Comparison of ENCODE assay signal across 8 cellular contexts in the genomic region with DNA sequence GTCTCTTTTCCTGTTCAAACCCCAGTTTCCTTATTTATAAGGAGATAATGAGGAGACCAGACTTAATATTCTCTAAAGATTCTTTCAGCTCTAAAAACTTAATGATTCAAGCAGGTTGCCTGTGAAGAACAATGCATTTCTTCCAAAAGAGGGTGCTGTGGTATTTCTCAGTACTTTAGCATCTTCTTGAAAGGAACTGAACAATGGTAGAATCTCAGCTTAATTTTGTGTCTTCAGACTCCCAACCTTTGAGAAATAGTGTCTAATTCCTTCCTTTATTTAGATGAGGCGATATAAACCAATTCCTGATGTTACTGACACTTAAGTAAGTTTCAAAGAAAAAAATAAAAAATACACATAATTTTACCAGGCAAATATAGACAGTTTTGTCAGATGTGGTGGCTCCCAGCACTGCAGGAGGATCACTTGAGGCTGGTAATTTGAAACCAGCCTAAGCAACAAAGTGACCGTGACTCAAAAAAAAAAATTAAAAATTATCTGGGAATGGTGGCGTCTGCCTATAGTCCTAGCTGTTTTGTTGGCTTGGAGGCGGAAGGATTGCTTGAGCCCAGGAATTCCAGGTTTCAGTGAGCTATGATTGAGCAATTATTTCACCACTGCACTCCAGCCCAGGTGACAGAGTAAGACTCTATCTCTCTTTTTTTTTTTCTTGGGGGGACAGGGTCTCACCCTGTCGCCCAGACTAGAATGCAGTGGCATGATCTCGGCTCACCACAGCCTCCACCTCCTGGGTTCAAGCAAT.
A peak's percentile ranks its signal among the peaks of the same experiment; 100 is the strongest.
DNase-seq lines count a peak whose midpoint lies in the region; ATAC-seq, FAIRE-seq and TF ChIP-seq lines count a peak whose summit lies in the region.

No MANE protein-coding gene starts in this region.

- H3K27me3 ChIP-seq in Caco-2 (replicated peaks; ENCODE audit: control insufficient read depth, insufficient read depth, low read length): no peaks in the 10 kb centered on the region
- no peaks in the 10 kb centered on the region for H3K27me3 ChIP-seq in GM12878 (replicated peaks in 1 of 2; ENCODE audit: control insufficient read depth in 2 of 2, insufficient read depth in 2 of 2, low read length in 1 of 2)
- H3K27me3 ChIP-seq in HepG2 (ENCODE audit: control insufficient read depth in 1 of 2, insufficient read depth in 2 of 2, low read length in 2 of 2): no peaks in the 10 kb centered on the region

- in situ Hi-C loops in GM12878 (cut with MboI): no loop called here
- in situ Hi-C loops in HepG2 (cut with HindIII; ENCODE audit: extremely low pct_ligation_motif_present, low pct_unique_long_range_greater_than_20kb): no loop called here

- no peak for TF ChIP-seq EP300 in GM12878 (IDR thresholded peaks at IDR 0.05; ENCODE audit: borderline replicate concordance in 1 of 2, control insufficient read depth in 1 of 2, low read depth in 2 of 2, low read length in 2 of 2)
- no peak for TF ChIP-seq EP300 in HepG2 (IDR thresholded peaks at IDR 0.05; ENCODE audit: low read depth in 2 of 2, low read length in 2 of 2)
- no peak for TF ChIP-seq EP300 in HepG2 (CRISPR knock-in tag; IDR thresholded peaks at IDR 0.05; ENCODE audit: borderline replicate concordance)

- H3K27me3 Mint-ChIP-seq in Caco-2 (ENCODE audit: insufficient read depth, unreplicated experiment): no peaks in the 10 kb centered on the region

- peak; percentile 69 for TF ChIP-seq RAD21 in GM12878 (IDR thresholded peaks at IDR 0.05; ENCODE audit: insufficient read depth, low read depth, low read length)
- TF ChIP-seq RAD21 in HepG2 (CRISPR knock-in tag; IDR thresholded peaks at IDR 0.05): peak; percentile 46; the same call in 1 of the 2 replicates

- WGBS in GM12878 (ENCODE audit: insufficient coverage, insufficient replicate concordance, low lambda C conversion rate, missing lambda C conversion rate): 96% methylated on average over 6 of the region's 6 CpGs
- WGBS in HepG2 (ENCODE audit: low lambda C conversion rate): 94% methylated on average over 6 of the region's 6 CpGs

- H3K4me1 ChIP-seq in Caco-2: peaks cover 10% of the 10 kb centered on the region
- H3K4me1 ChIP-seq in GM12878 (ENCODE audit: control insufficient read depth, insufficient read depth, low read length): no peaks in the 10 kb centered on the region
- peaks cover 25% of the 10 kb centered on the region for H3K4me1 ChIP-seq in HepG2 (ENCODE audit: insufficient read depth, low read length)

- BruUV-seq in Caco-2 (replicated peaks; lab: Mats Ljungman, UMichigan): no TSS peak
- BruUV-seq in GM12878 (replicated peaks; lab: Mats Ljungman, UMichigan): no TSS peak
- no TSS peak for BruUV-seq in HepG2 (replicated peaks; lab: Mats Ljungman, UMichigan)

- no peak overlapping the region for H3K4me3 Mint-ChIP-seq in Caco-2 (ENCODE audit: unreplicated experiment)

- H3K9me3 Mint-ChIP-seq in Caco-2 (ENCODE audit: unreplicated experiment): no peaks in the 10 kb centered on the region

- H3K36me3 ChIP-seq in Caco-2 (ENCODE audit: control insufficient read depth, insufficient read depth, low read length): no peaks in the 10 kb centered on the region
- H3K36me3 ChIP-seq in GM12878 (ENCODE audit: control insufficient read depth in 2 of 2, insufficient read depth in 2 of 2, low read length in 1 of 2): peaks cover 0 to 3% of the 10 kb centered on the region in 2 experiments; a peak in 1 of 4 replicates
- peaks cover 2 to 10% of the 10 kb centered on the region in 2 experiments; a peak in 2 of 5 replicates for H3K36me3 ChIP-seq in HepG2 (replicated peaks in 1 of 2; ENCODE audit: control insufficient read depth in 1 of 2, insufficient read depth in 2 of 2, low read length in 2 of 2)

- FAIRE-seq in GM12878 (lab: Jason Lieb, UNC) (peak; percentile 35), HepG2 (lab: Jason Lieb, UNC) (no peak)

- DNase-seq in Caco-2: peak in 1 of 2 experiments; percentile 36
- DNase-seq in HuH-7.5 (ENCODE audit: low spot score): peak; percentile 6
- no peak for DNase-seq in GM12878 (ENCODE audit: low read depth, low spot score)
- peak; percentile 57 for DNase-seq in HepG2 (ENCODE audit: low spot score)
- no peak for DNase-seq in foreskin melanocyte
- DNase-seq in GF-D8 (lab: John Stamatoyannopoulos, UW): no peak

- no peak overlapping the region for H3K9ac ChIP-seq in GM12878 (ENCODE audit: control insufficient read depth, insufficient read depth, low read length)
- H3K9ac ChIP-seq in HepG2 (ENCODE audit: insufficient read depth, low read depth, low read length): no peak overlapping the region

- no peaks in the 10 kb centered on the region for H3K36me3 Mint-ChIP-seq in Caco-2 (ENCODE audit: insufficient read depth, unreplicated experiment)

- peaks cover 8% of the 10 kb centered on the region for H3K4me1 Mint-ChIP-seq in Caco-2 (ENCODE audit: low read depth, unreplicated experiment)

- no peaks in the 10 kb centered on the region for H4K20me1 ChIP-seq in GM12878 (ENCODE audit: control insufficient read depth, insufficient read depth)
- H4K20me1 ChIP-seq in HepG2 (ENCODE audit: insufficient read depth, low read length): no peaks in the 10 kb centered on the region

- peak; percentile 63 for ATAC-seq in GM12878
- no peak; the same call in 2 of the 3 replicates for ATAC-seq in HepG2
- ATAC-seq in HG03025 (IDR thresholded peaks at IDR 0.05; ENCODE audit: low FRiP score, unreplicated experiment): no peak
- ATAC-seq in HG02970 (IDR thresholded peaks at IDR 0.05; ENCODE audit: low FRiP score, unreplicated experiment): no peak

- H3K4me2 ChIP-seq in GM12878 (ENCODE audit: control insufficient read depth, insufficient read depth) (no peak overlapping the region), HepG2 (ENCODE audit: low read depth, low read length) (no peak overlapping the region)

- SMC1A ChIA-PET in GM12878 (lab: Charles Lee; ENCODE audit: uncharacterized antibody, unreplicated experiment): interaction anchor here (0.6 to 2.1 kb wide), 26 partner anchors 9 to 216 kb away, joined by 3 to 24 read pairs (median 4); no protein-coding TSS in a partner anchor

- H3K27ac ChIP-seq in GM12878 (ENCODE audit: control insufficient read depth, insufficient read depth) (no peak overlapping the region), HepG2 (ENCODE audit: extremely low read length, insufficient read depth, low read length) (no peak overlapping the region)

- intact Hi-C loops in Caco-2 (cut with micrococcal nuclease; ENCODE audit: unreplicated experiment): loop anchor here (1.0 kb wide), 2 partner anchors 192 to 198 kb away; no protein-coding TSS in a partner anchor
- intact Hi-C loops in GM12878 (cut with micrococcal nuclease; ENCODE audit: unreplicated experiment): loop anchor here (1.0 kb wide), 1 partner anchor 192 kb away; no protein-coding TSS in a partner anchor
- intact Hi-C loops in HepG2 (cut with micrococcal nuclease; ENCODE audit: unreplicated experiment): loop anchor here (1.0 to 2.0 kb wide), 3 partner anchors 78 to 198 kb away; partner anchors contain the start of gene PSMA6

- no peaks in the 10 kb centered on the region for H3K9me3 ChIP-seq in Caco-2
- no peaks in the 10 kb centered on the region for H3K9me3 ChIP-seq in GM12878 (replicated peaks; ENCODE audit: control insufficient read depth, insufficient read depth, low read length)
- H3K9me3 ChIP-seq in HepG2 (ENCODE audit: low read length): no peaks in the 10 kb centered on the region

- CTCF ChIA-PET in Caco-2 (lab: Charles Lee) (interaction anchor here (0.6 to 1.6 kb wide), 9 partner anchors 14 to 232 kb away, joined by 3 to 7 read pairs (median 4); partner anchors contain the start of genes PSMA6 and SRP54), GM12878 (lab: Yijun Ruan, JAX) (interaction anchor here (0.5 to 4.5 kb wide), 28 partner anchors 9 to 599 kb away, joined by 3 to 29 read pairs (median 5); partner anchors contain the start of genes NFKBIA and PSMA6), HepG2 (lab: Yijun Ruan, JAX; ENCODE audit: low intra/inter-chr PET ratio, low total read pairs) (interaction anchor here (0.9 to 1.4 kb wide), 3 partner anchors 192 to 198 kb away, joined by 3 to 7 read pairs (median 4); no protein-coding TSS in a partner anchor)

- no peak overlapping the region for H3K4me3 ChIP-seq in Caco-2 (ENCODE audit: low read depth, low read length)
- no peak overlapping the region for H3K4me3 ChIP-seq in GM12878
- no peak overlapping the region for H3K4me3 ChIP-seq in HepG2 (replicated peaks in 1 of 3; ENCODE audit: insufficient read depth in 1 of 3, low read depth in 2 of 3, low read length in 3 of 3)

- RAD21 ChIA-PET in GM12878 (lab: Charles Lee; ENCODE audit: unreplicated experiment): interaction anchor here (0.6 to 2.0 kb wide), 20 partner anchors 10 to 207 kb away, joined by 3 to 12 read pairs (median 7); partner anchors contain the start of gene NFKBIA

- H3K79me2 ChIP-seq in GM12878 (ENCODE audit: control insufficient read depth, insufficient read depth, low read length): no peaks in the 10 kb centered on the region
- H3K79me2 ChIP-seq in HepG2 (ENCODE audit: insufficient read depth, low read length): no peaks in the 10 kb centered on the region

- TF ChIP-seq POLR2A in GM12878 (IDR thresholded peaks at IDR 0.05; ENCODE audit: low read depth, low read length) (no peak), HepG2 (IDR thresholded peaks at IDR 0.05; ENCODE audit: insufficient read depth in 1 of 2, low read depth in 2 of 2, low read length in 2 of 2) (no peak)

- POLR2A ChIA-PET in Caco-2 (lab: Charles Lee) (interaction anchor here (0.6 to 1.1 kb wide), 2 partner anchors 77 to 81 kb away, joined by 3 to 5 read pairs; partner anchors contain the start of gene PSMA6), GM12878 (lab: Charles Lee) (interaction anchor here (0.6 kb wide), 1 partner anchor 254 kb away, joined by 4 read pairs; no protein-coding TSS in a partner anchor), HepG2 (lab: Yijun Ruan, JAX) (interaction anchor here (1.7 to 3.9 kb wide), 2 partner anchors 77 to 189 kb away, joined by 10 to 36 read pairs; partner anchors contain the start of genes NFKBIA and PSMA6)

- no peak overlapping the region for H2AFZ ChIP-seq in GM12878 (ENCODE audit: control insufficient read depth, low read depth, low read length)
- no peak overlapping the region for H2AFZ ChIP-seq in HepG2 (ENCODE audit: low read length)

- H3K27ac Mint-ChIP-seq in Caco-2 (ENCODE audit: unreplicated experiment): no peak overlapping the region

- TF ChIP-seq CTCF in Caco-2 (IDR thresholded peaks at IDR 0.05; ENCODE audit: insufficient read depth in 1 of 2, low read depth in 1 of 2, low read length in 1 of 2, severe bottlenecking in 1 of 2, unreplicated experiment in 1 of 2) (peak; percentile 41 to 53), GM12878 (IDR thresholded peaks at IDR 0.05 in 2 of 3, conservative IDR thresholded peaks at IDR 0.05 in 1 of 3; ENCODE audit: control insufficient read depth in 2 of 3, extremely low read depth in 1 of 3, insufficient read depth in 1 of 3, low read depth in 3 of 3, low read length in 3 of 3) (peak; percentile 24 to 61 (median 31); a peak in 5 of 6 replicates), HepG2 (CRISPR knock-in tag; IDR thresholded peaks at IDR 0.05) (peak; percentile 68)

TF ChIP-seq in GM12878, 131 proteins besides CTCF, POLR2A, EP300 and RAD21 (continues in another document):
- TF ChIP-seq SUPT20H (IDR thresholded peaks at IDR 0.05; ENCODE audit: borderline replicate concordance, control insufficient read depth, low read depth, low read length): no peak

TF ChIP-seq in HepG2, 621 proteins besides CTCF, POLR2A, EP300 and RAD21 (continues in another document):
- 0 out of 2 replicates have a peak, but pooled peaks have one; percentile 10 for TF ChIP-seq ZNF792 (CRISPR knock-in tag; IDR thresholded peaks at IDR 0.05)
- no peak for TF ChIP-seq FLYWCH1 (CRISPR knock-in tag; IDR thresholded peaks at IDR 0.05)

Comparison
In these comparisons a context has a peak if more than half of its experiments do, and no peak if none do; other contexts are left out.
1. DNase-seq: peak in HuH-7.5 (single experiment) and HepG2 (single experiment); none in GM12878 (single experiment), foreskin melanocyte (single experiment) and GF-D8 (single experiment).
2. Peak in every context shown above with its lines, with median percentiles within 50 percentile points of each other: CTCF ChIP-seq.